ENCODE assay signal across 1 cellular context in genomic region chr6:31727034-31727716, GRCh38.
TF ChIP-seq lines count a peak whose summit lies in the region.

No MANE protein-coding gene starts in this region.

TF ChIP-seq in WTC11, 78 proteins besides CTCF, POLR2A, EP300 and RAD21 (continued from another document):
- no peak for TF ChIP-seq ARID4B (CRISPR knock-in tag; IDR thresholded peaks at IDR 0.05; ENCODE audit: borderline replicate concordance)
- no peak for TF ChIP-seq TP53 (CRISPR knock-in tag; IDR thresholded peaks at IDR 0.05)
- no peak for TF ChIP-seq ZBTB21 (CRISPR knock-in tag; IDR thresholded peaks at IDR 0.05; ENCODE audit: borderline replicate concordance)
- no peak for TF ChIP-seq ZNF232 (CRISPR knock-in tag; IDR thresholded peaks at IDR 0.05)
- no peak for TF ChIP-seq SMAD3 (CRISPR knock-in tag; IDR thresholded peaks at IDR 0.05; ENCODE audit: borderline replicate concordance)
- TF ChIP-seq ELF4 (CRISPR knock-in tag; IDR thresholded peaks at IDR 0.05; ENCODE audit: low read depth) = no peak
- no peak for TF ChIP-seq ZMAT4 (CRISPR knock-in tag; IDR thresholded peaks at IDR 0.05)
